ENCODE assay signal across 8 cellular contexts in genomic region chr2:237693281-237694039, GRCh38.
DNase-seq lines count a peak whose midpoint lies in the region; ATAC-seq, FAIRE-seq and TF ChIP-seq lines count a peak whose summit lies in the region.

No MANE protein-coding gene starts in this region.

- peaks cover 57% of the 10 kb centered on the region for H3K4me1 Mint-ChIP-seq in GM23338

- H3K4me3 Mint-ChIP-seq in GM23338, result peak overlapping the region; percentile 69

- H3K4me1 ChIP-seq in GM23338 (ENCODE audit: insufficient read depth) (peaks cover 50% of the 10 kb centered on the region), SJCRH30 (peaks cover 31% of the 10 kb centered on the region), endocrine pancreas (ENCODE audit: control insufficient read depth, insufficient read depth, low read length) (peaks cover 15% of the 10 kb centered on the region), neuron (ENCODE audit: insufficient read depth, low read length) (peaks cover 34% of the 10 kb centered on the region)

- H3F3A ChIP-seq in GM23338 (replicated peaks; ENCODE audit: low read depth), result peaks cover 8% of the 10 kb centered on the region; the same call in 1 of the 2 replicates

- in situ Hi-C loops in ACHN (cut with HindIII; ENCODE audit: low pct_ligation_motif_present, low pct_unique_long_range_greater_than_20kb, low sequenced_read_pairs), result no loop called here

- peak overlapping the region; percentile 93 for H3K4me3 ChIP-seq in GM23338
- H3K4me3 ChIP-seq in SJCRH30, result peak overlapping the region; percentile 69
- H3K4me3 ChIP-seq in endocrine pancreas (ENCODE audit: control insufficient read depth, insufficient read depth, low read length), result peak overlapping the region; percentile 75
- peak overlapping the region; percentile 58 for H3K4me3 ChIP-seq in neuron (ENCODE audit: low read length)

- no peak for FAIRE-seq in frontal cortex (lab: Jason Lieb, UNC)

- H3K9me3 ChIP-seq in SJCRH30 (replicated peaks) (no peaks in the 10 kb centered on the region), endocrine pancreas (ENCODE audit: control insufficient read depth, low read length) (no peaks in the 10 kb centered on the region), neuron (ENCODE audit: low read length) (no peaks in the 10 kb centered on the region)

- H4K20me1 ChIP-seq in GM23338 (replicated peaks; ENCODE audit: insufficient read depth), result peaks cover 50% of the 10 kb centered on the region

- H3K36me3 ChIP-seq in GM23338 (ENCODE audit: insufficient read depth) (no peaks in the 10 kb centered on the region), SJCRH30 (no peaks in the 10 kb centered on the region), endocrine pancreas (ENCODE audit: control insufficient read depth, insufficient read depth, low read length) (no peaks in the 10 kb centered on the region), neuron (ENCODE audit: insufficient read depth, low read length) (no peaks in the 10 kb centered on the region)

- peak overlapping the region; percentile 89 for H3K4me2 ChIP-seq in GM23338

- peaks cover 61% of the 10 kb centered on the region for H3K79me2 ChIP-seq in GM23338 (replicated peaks; ENCODE audit: insufficient read depth)

- H3K27ac Mint-ChIP-seq in GM23338, result no peak overlapping the region

- H3K27ac ChIP-seq in GM23338 (ENCODE audit: low read depth) (no peak overlapping the region), SJCRH30 (no peak overlapping the region)

- H3K27me3 ChIP-seq in GM23338 (ENCODE audit: insufficient read depth) (peaks cover 6% of the 10 kb centered on the region; the same call in 1 of the 2 replicates), SJCRH30 (no peaks in the 10 kb centered on the region), endocrine pancreas (ENCODE audit: control insufficient read depth, insufficient read depth, low read length) (no peaks in the 10 kb centered on the region), neuron (ENCODE audit: insufficient read depth, low read length) (no peaks in the 10 kb centered on the region)

- peaks cover 3% of the 10 kb centered on the region; the same call in 1 of the 3 replicates for H3K36me3 Mint-ChIP-seq in GM23338 (ENCODE audit: low read depth)

- no peaks in the 10 kb centered on the region for H3K9me2 ChIP-seq in GM23338 (ENCODE audit: insufficient read depth)

- DNase-seq in ACHN (peak; percentile 79), GM23338 (ENCODE audit: low spot score) (no peak), SJCRH30 (peak in 1 of 2 experiments; percentile 37), frontal cortex (ENCODE audit: low spot score in 2 of 2) (no peak), NCI-H2196 (lab: John Stamatoyannopoulos, UW; ENCODE audit: unreplicated experiment) (no peak)

- no peak for TF ChIP-seq CTCF in GM23338 (conservative IDR thresholded peaks at IDR 0.05; ENCODE audit: low read depth in 2 of 2)

- H3K9me3 Mint-ChIP-seq in GM23338, result no peaks in the 10 kb centered on the region

- no peak for ATAC-seq in GM23338
- ATAC-seq in HG03460 (IDR thresholded peaks at IDR 0.05; ENCODE audit: unreplicated experiment), result no peak

- peaks cover 10% of the 10 kb centered on the region for H3K27me3 Mint-ChIP-seq in GM23338 (ENCODE audit: insufficient read depth, low read depth, poor library complexity)

- peak overlapping the region; percentile 94 for H3K9ac ChIP-seq in endocrine pancreas (ENCODE audit: control insufficient read depth, insufficient read depth, low read length)

- H2AFZ ChIP-seq in GM23338 (no peak overlapping the region), neuron (ENCODE audit: low read depth, low read length) (no peak overlapping the region)

TF ChIP-seq in GM23338, 12 proteins besides CTCF, POLR2A, EP300 and RAD21 (continues in another document):
- no peak for TF ChIP-seq POLR2AphosphoS5 (IDR thresholded peaks at IDR 0.05; ENCODE audit: low read depth)
- no peak for TF ChIP-seq CREB1 (CRISPR knock-in tag; IDR thresholded peaks at IDR 0.05; ENCODE audit: low read depth)
- no peak for TF ChIP-seq ZNF462 (CRISPR knock-in tag; IDR thresholded peaks at IDR 0.05)
- no peak for TF ChIP-seq EZH2phosphoT487 (IDR thresholded peaks at IDR 0.05; ENCODE audit: unreplicated experiment)
- TF ChIP-seq REST (IDR thresholded peaks at IDR 0.05; ENCODE audit: unreplicated experiment), result no peak
- TF ChIP-seq STAT1 (IDR thresholded peaks at IDR 0.05; ENCODE audit: unreplicated experiment), result no peak
- no peak for TF ChIP-seq ZNF331 (CRISPR knock-in tag; IDR thresholded peaks at IDR 0.05; ENCODE audit: low read depth)
- TF ChIP-seq ZNF114 (CRISPR knock-in tag; IDR thresholded peaks at IDR 0.05), result no peak
- TF ChIP-seq JUNB (IDR thresholded peaks at IDR 0.05; ENCODE audit: unreplicated experiment), result no peak
